ENCODE assay signal across 11 cellular contexts in genomic region chr1:197675475-197676324, GRCh38.
DNase-seq lines count a peak whose midpoint lies in the region; ATAC-seq and TF ChIP-seq lines count a peak whose summit lies in the region.
"Had no signal": no experiment of that assay in that cellular context is flagged by ENCODE, and none has a peak within 500 bp of the region (broad histone marks: within the 10 kb centered on the region; RNA-seq: fewer than 3 reads in every experiment).

No MANE protein-coding gene starts in this region.

- H3K4ac ChIP-seq in mesendoderm (ENCODE audit: low read depth, low read length), result no peak overlapping the region

- no peak overlapping the region for H4K8ac ChIP-seq in mesendoderm (ENCODE audit: low read depth, low read length)

- no peak overlapping the region for H2BK15ac ChIP-seq in mesendoderm (replicated peaks; ENCODE audit: low read depth)

- peak overlapping the region; percentile 14 for H3K4me3 Mint-ChIP-seq in progenitor cell of endocrine pancreas (ENCODE audit: low read depth)
- H3K4me3 Mint-ChIP-seq: activated T-helper 17 cell treated with anti-CD3 and anti-CD28 coated beads, Interleukin-2, amount 50 U/mL, for 72 hours had no signal

- no peak for TF ChIP-seq CTCF in fibroblast of mammary gland (conservative IDR thresholded peaks at IDR 0.05; ENCODE audit: control insufficient read depth, insufficient read depth, low read depth, low read length)
- TF ChIP-seq CTCF in progenitor cell of endocrine pancreas (IDR thresholded peaks at IDR 0.05; ENCODE audit: unreplicated experiment), result no peak

- no peaks in the 10 kb centered on the region for H3K4me1 ChIP-seq in mesendoderm (ENCODE audit: control insufficient read depth, low read depth, low read length)

- ATAC-seq in GM18907 (IDR thresholded peaks at IDR 0.05; ENCODE audit: unreplicated experiment), result no peak
- no peak for ATAC-seq in stimulated activated naive CD8-positive, alpha-beta T cell treated with anti-CD3 and anti-CD28 coated beads, Interleukin-15, Interleukin-2, amounts not matched to agents 100 U/mL and 50 U/mL, for 24 hours
- ATAC-seq: activated T-helper 17 cell treated with anti-CD3 and anti-CD28 coated beads, Interleukin-2, amount 50 U/mL, for 72 hours; stimulated activated naive B cell treated with anti-CD40 and anti-IgM and Interleukin-4, amounts not matched to agents 10 μg/mL and 1 μg/mL and 100 μg/mL, for 72 hours had no signal

- WGBS in mesendoderm (ENCODE audit: extremely low coverage, insufficient coverage, low lambda C conversion rate), result 100% methylated on average over 2 of the region's 6 CpGs

- H3K9me3 Mint-ChIP-seq in progenitor cell of endocrine pancreas (ENCODE audit: low read depth), result no peaks in the 10 kb centered on the region
- H3K9me3 Mint-ChIP-seq: activated T-helper 17 cell treated with anti-CD3 and anti-CD28 coated beads, Interleukin-2, amount 50 U/mL, for 72 hours; stimulated activated naive B cell treated with anti-CD40 and anti-IgM and Interleukin-4, amounts not matched to agents 10 μg/mL and 1 μg/mL and 100 μg/mL, for 72 hours had no signal

- H3K27me3 Mint-ChIP-seq in progenitor cell of endocrine pancreas, result no peaks in the 10 kb centered on the region
- H3K27me3 Mint-ChIP-seq: activated T-helper 17 cell treated with anti-CD3 and anti-CD28 coated beads, Interleukin-2, amount 50 U/mL, for 72 hours; stimulated activated naive B cell treated with anti-CD40 and anti-IgM and Interleukin-4, amounts not matched to agents 10 μg/mL and 1 μg/mL and 100 μg/mL, for 72 hours had no signal

- H3K36me3 ChIP-seq in mesendoderm (ENCODE audit: control insufficient read depth, insufficient read depth, low read length), result no peaks in the 10 kb centered on the region

- intact Hi-C loops in posterior vena cava (cut with DNase I), result no loop called here

- no peaks in the 10 kb centered on the region for H3K79me2 ChIP-seq in mesendoderm (ENCODE audit: control insufficient read depth, insufficient read depth, low read length)

- H4K5ac ChIP-seq in mesendoderm (ENCODE audit: low read length), result no peak overlapping the region

- H3K4me2 ChIP-seq in mesendoderm (ENCODE audit: low read length), result no peak overlapping the region
- H3K4me2 ChIP-seq: KMS-11 had no signal

- H3K9ac ChIP-seq in mesendoderm (ENCODE audit: low read length), result no peak overlapping the region
- H3K9ac ChIP-seq: KMS-11 had no signal

- no peak overlapping the region for H3K23ac ChIP-seq in mesendoderm (ENCODE audit: low read length)

- peaks cover 14% of the 10 kb centered on the region for H3K4me1 Mint-ChIP-seq in progenitor cell of endocrine pancreas (ENCODE audit: low read depth)

- no peaks in the 10 kb centered on the region for H3K79me1 ChIP-seq in mesendoderm (ENCODE audit: low read length)

- H3K56ac ChIP-seq in mesendoderm (ENCODE audit: low read length), result no peak overlapping the region

- no peaks in the 10 kb centered on the region for H3K36me3 Mint-ChIP-seq in progenitor cell of endocrine pancreas (ENCODE audit: insufficient read depth)
- H3K36me3 Mint-ChIP-seq: stimulated activated naive B cell treated with anti-CD40 and anti-IgM and Interleukin-4, amounts not matched to agents 10 μg/mL and 1 μg/mL and 100 μg/mL, for 72 hours had no signal

- H3K27me3 ChIP-seq in mesendoderm (ENCODE audit: insufficient read depth, low read length, poor library complexity), result no peaks in the 10 kb centered on the region

- peak overlapping the region; percentile 28 for H3K4me3 ChIP-seq in fibroblast of mammary gland (ENCODE audit: control insufficient read depth, low read depth, low read length)
- H3K4me3 ChIP-seq in mesendoderm (ENCODE audit: low read length), result no peak overlapping the region

- H3K18ac ChIP-seq in mesendoderm (ENCODE audit: low read length), result no peak overlapping the region

- H2BK5ac ChIP-seq in mesendoderm (ENCODE audit: low read length), result no peak overlapping the region

- no peak overlapping the region for H2AK5ac ChIP-seq in mesendoderm (ENCODE audit: low read length)

- H3K27ac Mint-ChIP-seq in progenitor cell of endocrine pancreas, result no peak overlapping the region
- H3K27ac Mint-ChIP-seq: activated T-helper 17 cell treated with anti-CD3 and anti-CD28 coated beads, Interleukin-2, amount 50 U/mL, for 72 hours; stimulated activated naive B cell treated with anti-CD40 and anti-IgM and Interleukin-4, amounts not matched to agents 10 μg/mL and 1 μg/mL and 100 μg/mL, for 72 hours had no signal

- no peak overlapping the region for H2BK120ac ChIP-seq in mesendoderm (ENCODE audit: low read depth, low read length)

- no peak overlapping the region for H3K27ac ChIP-seq in mesendoderm (ENCODE audit: low read depth, low read length)
- H3K27ac ChIP-seq: KMS-11 had no signal

- peak; percentile 13 for DNase-seq in GM03348 (ENCODE audit: low spot score)
- DNase-seq in NCI-H82 treated with DMSO at 0.1 percent for 48 hours (lab: John Stamatoyannopoulos, UW; ENCODE audit: unreplicated experiment), result peak; percentile 82
- peak; percentile 63 for DNase-seq in fibroblast of mammary gland (ENCODE audit: low read depth)
- no peak for DNase-seq in progenitor cell of endocrine pancreas (ENCODE audit: low spot score, unreplicated experiment)
- no peak for DNase-seq in posterior vena cava (ENCODE audit: low spot score)
- DNase-seq in mesendoderm, result no peak
- DNase-seq in stimulated activated naive CD8-positive, alpha-beta T cell treated with anti-CD3 and anti-CD28 coated beads, Interleukin-15, Interleukin-2, amounts not matched to agents 100 U/mL and 50 U/mL, for 24 hours, result no peak
- DNase-seq: stimulated activated naive B cell treated with anti-CD40 and anti-IgM and Interleukin-4, amounts not matched to agents 10 μg/mL and 1 μg/mL and 100 μg/mL, for 72 hours had no signal

Comparison
In these comparisons a context has a peak if more than half of its experiments do, and no peak if none do; other contexts are left out.
1. DNase-seq: peak in GM03348 (single experiment), NCI-H82 treated with DMSO at 0.1 percent for 48 hours (single experiment) and fibroblast of mammary gland (single experiment); none in progenitor cell of endocrine pancreas (single experiment), posterior vena cava (single experiment), mesendoderm (single experiment) and stimulated activated naive CD8-positive, alpha-beta T cell treated with anti-CD3 and anti-CD28 coated beads, Interleukin-15, Interleukin-2, amounts not matched to agents 100 U/mL and 50 U/mL, for 24 hours (single experiment).